8 cellular contexts compared by ENCODE assay signal in the genomic region with DNA sequence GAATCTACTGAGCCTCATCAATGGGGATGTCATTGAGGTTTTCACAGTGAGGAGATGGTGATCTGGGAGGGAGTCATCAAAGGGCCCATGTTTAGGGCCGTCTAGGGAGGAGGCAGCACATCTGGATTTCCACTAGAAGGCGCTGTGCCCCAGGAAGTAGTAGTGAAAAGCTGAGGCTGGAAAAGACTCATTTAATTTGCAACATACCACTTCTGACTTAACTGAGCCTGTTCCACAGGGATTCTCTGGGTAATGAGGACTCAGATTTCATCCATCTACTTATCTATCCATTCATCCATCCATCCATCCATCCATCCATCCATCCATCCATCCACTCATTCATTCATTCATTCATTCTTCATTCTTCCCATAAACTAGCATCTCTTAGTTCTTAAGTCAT. TPM values are rescaled to one million over a fixed set of nuclear protein-coding genes. Genes with fewer than 3 reads are reported as not detected.
DNase-seq lines count a peak whose midpoint lies in the region; ATAC-seq and TF ChIP-seq lines count a peak whose summit lies in the region.

No MANE protein-coding gene starts in this region.

- no CpG with 5 or more reads among the region's 2 CpGs for WGBS in IMR-90 (ENCODE audit: extremely low coverage in 2 of 2, insufficient read length in 1 of 2), 2 experiments

- H2BK15ac ChIP-seq in IMR-90 (ENCODE audit: low read depth, low read length), result no peak overlapping the region

- intact Hi-C loops in IMR-90 (cut with micrococcal nuclease) (loop anchor here (1.0 to 5.0 kb wide), 3 partner anchors 42 to 194 kb away; partner anchors contain the start of gene GATM), head of caudate nucleus (cut with DNase I) (loop anchor here (2.0 kb wide), 1 partner anchor 36 kb away; no protein-coding TSS in a partner anchor)
- intact Hi-C loops in activated naive CD4-positive, alpha-beta T cell treated with anti-CD3 and anti-CD28 coated beads for 36 hours (cut with micrococcal nuclease), result loop anchor here (1.0 kb wide), 4 partner anchors 79 to 252 kb away; no protein-coding TSS in a partner anchor

- H2BK20ac ChIP-seq in IMR-90 (ENCODE audit: low read depth, low read length), result no peak overlapping the region

- no peak overlapping the region for H3K23ac ChIP-seq in IMR-90 (ENCODE audit: low read depth, low read length)

- peaks cover 4% of the 10 kb centered on the region for H3K27me3 Mint-ChIP-seq in activated naive CD4-positive, alpha-beta T cell treated with anti-CD3 and anti-CD28 coated beads for 36 hours (ENCODE audit: low read depth)

- no peaks in the 10 kb centered on the region for H3K36me3 Mint-ChIP-seq in activated naive CD4-positive, alpha-beta T cell treated with anti-CD3 and anti-CD28 coated beads for 36 hours (ENCODE audit: low read depth)

- H4K8ac ChIP-seq in IMR-90 (ENCODE audit: low read depth in 2 of 2, low read length in 2 of 2), result no peak overlapping the region

- no peaks in the 10 kb centered on the region for H3K9me3 Mint-ChIP-seq in activated naive CD4-positive, alpha-beta T cell treated with anti-CD3 and anti-CD28 coated beads for 36 hours

- H3K9me1 ChIP-seq in IMR-90 (ENCODE audit: insufficient read depth, low read length), result no peaks in the 10 kb centered on the region

- no peak overlapping the region for H3K18ac ChIP-seq in IMR-90 (ENCODE audit: low read depth, low read length)

- H3K14ac ChIP-seq in IMR-90 (replicated peaks; ENCODE audit: low read depth, low read length), result no peak overlapping the region

- H4K5ac ChIP-seq in IMR-90 (ENCODE audit: low read depth, low read length), result no peak overlapping the region

- H2AK5ac ChIP-seq in IMR-90 (ENCODE audit: low read depth, low read length), result no peak overlapping the region

- H3K4me1 Mint-ChIP-seq in activated naive CD4-positive, alpha-beta T cell treated with anti-CD3 and anti-CD28 coated beads for 36 hours (ENCODE audit: low read depth), result peaks cover 3% of the 10 kb centered on the region

- ATAC-seq in IMR-90 (ENCODE audit: low read depth) (peak; percentile 22; the same call in 1 of the 2 replicates), HG02588 (IDR thresholded peaks at IDR 0.05; ENCODE audit: unreplicated experiment) (no peak), HG03196 (IDR thresholded peaks at IDR 0.05; ENCODE audit: unreplicated experiment) (no peak)

- in situ Hi-C loops in IMR-90 (cut with MboI; ENCODE audit: low sequenced_read_pairs), result no loop called here

- CTCF ChIA-PET in IMR-90 (lab: Yijun Ruan, JAX), result interaction anchor here (0.8 to 2.8 kb wide), 7 partner anchors 14 to 252 kb away, joined by 3 to 15 read pairs (median 3); no protein-coding TSS in a partner anchor
- CTCF ChIA-PET in activated naive CD4-positive, alpha-beta T cell treated with anti-CD3 and anti-CD28 coated beads for 36 hours (lab: Charles Lee), result interaction anchor here (0.6 to 3.4 kb wide), 27 partner anchors 8 to 889 kb away, joined by 3 to 39 read pairs (median 4); a partner anchor contains a TSS

- no peak overlapping the region for H3K4me3 Mint-ChIP-seq in activated naive CD4-positive, alpha-beta T cell treated with anti-CD3 and anti-CD28 coated beads for 36 hours

- H3K27ac Mint-ChIP-seq in activated naive CD4-positive, alpha-beta T cell treated with anti-CD3 and anti-CD28 coated beads for 36 hours, result no peak overlapping the region

- H2AK9ac ChIP-seq in IMR-90 (replicated peaks; ENCODE audit: low read depth, low read length, poor library complexity), result no peak overlapping the region

- TF ChIP-seq POLR2A in IMR-90 (IDR thresholded peaks at IDR 0.05; ENCODE audit: low read depth, low read length) (no peak), Peyer's patch (IDR thresholded peaks at IDR 0.05) (no peak)

- POLR2A ChIA-PET in IMR-90 (lab: Charles Lee; ENCODE audit: unreplicated experiment), result no interaction called here

- H4K20me1 ChIP-seq in IMR-90 (ENCODE audit: insufficient read depth, low read length), result no peaks in the 10 kb centered on the region

- H3K4me3 ChIP-seq in IMR-90 (ENCODE audit: insufficient read depth, low read depth, low read length) (no peak overlapping the region), Peyer's patch (no peak overlapping the region)

- no peak overlapping the region for H2BK5ac ChIP-seq in IMR-90 (ENCODE audit: low read depth, low read length, poor library complexity, severe bottlenecking)

- dilution Hi-C loops in IMR-90 (cut with HindIII; ENCODE audit: low sequenced_read_pairs, unreplicated experiment), result no loop called here

- H3K79me1 ChIP-seq in IMR-90 (ENCODE audit: low read depth in 1 of 2, low read length in 2 of 2), result no peaks in the 10 kb centered on the region

- H3K4ac ChIP-seq in IMR-90 (ENCODE audit: low read depth, low read length), result no peak overlapping the region

- TF ChIP-seq CTCF in IMR-90 (conservative IDR thresholded peaks at IDR 0.05; ENCODE audit: low read depth, low read length), result peak; percentile 85
- TF ChIP-seq CTCF in Peyer's patch (IDR thresholded peaks at IDR 0.05), result peak in 5 of 6 experiments; percentile 34 to 92 (median 90)

- H3K36me3 ChIP-seq in IMR-90 (ENCODE audit: control insufficient read depth, insufficient read depth, low read length) (no peaks in the 10 kb centered on the region), Peyer's patch (no peaks in the 10 kb centered on the region)

- H2BK120ac ChIP-seq in IMR-90 (ENCODE audit: low read depth, low read length), result no peak overlapping the region

- BruUV-seq in IMR-90 (replicated peaks; lab: Mats Ljungman, UMichigan), result no TSS peak

- H4K91ac ChIP-seq in IMR-90 (ENCODE audit: insufficient read depth, low read depth, low read length), result no peak overlapping the region

- H3K27ac ChIP-seq in IMR-90 (ENCODE audit: insufficient read depth, low read length), result no peak overlapping the region
- H3K27ac ChIP-seq in Peyer's patch, result no peak overlapping the region

- peak; percentile 80 for TF ChIP-seq RAD21 in IMR-90 (IDR thresholded peaks at IDR 0.05; ENCODE audit: low read length)

- peak; percentile 69 for DNase-seq in EL
- DNase-seq in IMR-90, result peak; percentile 69
- DNase-seq in Peyer's patch, result peak in 2 of 3 donors; percentile 67 to 84
- peak; percentile 86 for DNase-seq in activated naive CD4-positive, alpha-beta T cell treated with anti-CD3 and anti-CD28 coated beads for 36 hours
- DNase-seq in head of caudate nucleus, result peak; percentile 40 to 88 (median 71)
- peak; percentile 7 for DNase-seq in smooth muscle cell of the brain vasculature (ENCODE audit: low read depth, low spot score)

- no peak overlapping the region for H3K9ac ChIP-seq in IMR-90 (ENCODE audit: low read depth, low read length)

- H3K4me1 ChIP-seq in IMR-90 (ENCODE audit: control insufficient read depth, insufficient read depth, low read length) (no peaks in the 10 kb centered on the region), Peyer's patch (no peaks in the 10 kb centered on the region)

- H3K9me3 ChIP-seq in IMR-90 (ENCODE audit: control insufficient read depth, insufficient read depth, low read length) (no peaks in the 10 kb centered on the region), Peyer's patch (no peaks in the 10 kb centered on the region)

- no peak overlapping the region for H3K4me2 ChIP-seq in IMR-90 (ENCODE audit: low read depth, low read length)

- no peaks in the 10 kb centered on the region; the same call in 1 of the 2 replicates for H3K27me3 ChIP-seq in IMR-90 (ENCODE audit: control insufficient read depth, insufficient read depth, low read length)
- no peaks in the 10 kb centered on the region for H3K27me3 ChIP-seq in Peyer's patch

- no peak overlapping the region for H2AFZ ChIP-seq in IMR-90 (replicated peaks; ENCODE audit: low read length, poor library complexity)

- no peak overlapping the region for H3K56ac ChIP-seq in IMR-90 (ENCODE audit: extremely low read depth, insufficient read depth, low read length)

TF ChIP-seq in IMR-90, 13 proteins besides CTCF, POLR2A, EP300 and RAD21 (continues in another document):
- no peak for TF ChIP-seq BHLHE40 (IDR thresholded peaks at IDR 0.05; ENCODE audit: low read depth, low read length)
- TF ChIP-seq RCOR1 (IDR thresholded peaks at IDR 0.05; ENCODE audit: insufficient replicate concordance, low read length), result no peak
- no peak for TF ChIP-seq NFE2L2 (IDR thresholded peaks at IDR 0.05; ENCODE audit: low read depth, low read length)
- no peak for TF ChIP-seq CHD1 (IDR thresholded peaks at IDR 0.05; ENCODE audit: low read depth, low read length)
- peak; percentile 28; the same call in 1 of the 2 replicates for TF ChIP-seq MAZ (IDR thresholded peaks at IDR 0.05; ENCODE audit: borderline replicate concordance, low read depth, low read length)
- no peak for TF ChIP-seq CEBPB (IDR thresholded peaks at IDR 0.05; ENCODE audit: low read depth, low read length)
- TF ChIP-seq SMC3 (IDR thresholded peaks at IDR 0.05; ENCODE audit: low read depth, low read length), result peak; percentile 69
- no peak for TF ChIP-seq MAFK (IDR thresholded peaks at IDR 0.05; ENCODE audit: low read depth, low read length)
- no peak for TF ChIP-seq ELK1 (IDR thresholded peaks at IDR 0.05; ENCODE audit: borderline replicate concordance, low read depth, low read length)
- no peak for TF ChIP-seq RFX5 (IDR thresholded peaks at IDR 0.05; ENCODE audit: low read depth, low read length)

RNA-seq across cellular contexts. Expression of gene SHF, which starts 17.4 kb away (rescaled TPM):
- 1.8 and 2.2 TPM in 2 replicates for total RNA-seq in IMR-90 (2012; rRNA removed)
- polyA plus RNA-seq in IMR-90 (2012; rRNA removed), result 3.5 and 3.8 TPM in 2 replicates
- 2.5 and 4.5 TPM in 2 replicates for polyA plus RNA-seq in IMR-90 (2012; cell fraction: cytosol; rRNA removed)
- 3.1 and 3.2 TPM in 2 replicates for polyA plus RNA-seq in IMR-90 (2012; cell fraction: nucleus; rRNA removed; ENCODE audit: low replicate concordance)
- 10 to 100 TPM in 2 of 4 donors, 1 to 10 TPM in 2; 5.8 to 20.6 (median 11.2) TPM for total RNA-seq in Peyer's patch
- 1 to 10 TPM; 2.3 to 3.3 TPM for total RNA-seq in activated naive CD4-positive, alpha-beta T cell treated with anti-CD3 and anti-CD28 coated beads for 36 hours

RNA-seq across cellular contexts. Expression of gene SLC28A2, which starts 46.8 kb away (rescaled TPM):
- not detected in 2 replicates for total RNA-seq in IMR-90 (2012; rRNA removed)
- not detected in 2 replicates for polyA plus RNA-seq in IMR-90 (2012; rRNA removed)
- polyA plus RNA-seq in IMR-90 (2012; cell fraction: cytosol; rRNA removed), result not detected in 2 replicates
- not detected in 2 replicates for polyA plus RNA-seq in IMR-90 (2012; cell fraction: nucleus; rRNA removed; ENCODE audit: low replicate concordance)
- 10 to 100 TPM in 3 of 4 donors, under 1 TPM in 1; 0.83 to 75.1 (median 64.6) TPM for total RNA-seq in Peyer's patch
- total RNA-seq in activated naive CD4-positive, alpha-beta T cell treated with anti-CD3 and anti-CD28 coated beads for 36 hours, result not detected

Comparison
In these comparisons a context has a peak if more than half of its experiments do, and no peak if none do; other contexts are left out.
1. DNase-seq: peak in every context shown above with its lines; median percentile 86 in activated naive CD4-positive, alpha-beta T cell treated with anti-CD3 and anti-CD28 coated beads for 36 hours; 76 in Peyer's patch; 71 in head of caudate nucleus; 69 in EL; 69 in IMR-90; 7 in smooth muscle cell of the brain vasculature.